In genomic region chr22:20523118-20523983, GRCh38 we compare ENCODE assay signal across 9 cellular contexts. TPM values are rescaled to one million over a fixed set of nuclear protein-coding genes. Genes with fewer than 3 reads are reported as not detected.
A peak's percentile ranks its signal among the peaks of the same experiment; 100 is the strongest.
DNase-seq lines count a peak whose midpoint lies in the region; ATAC-seq and TF ChIP-seq lines count a peak whose summit lies in the region.
"Had no signal": no experiment of that assay in that cellular context is flagged by ENCODE, and none has a peak within 500 bp of the region (broad histone marks: within the 10 kb centered on the region; RNA-seq: fewer than 3 reads in every experiment).

No MANE protein-coding gene starts in this region.

- H3K36me3 Mint-ChIP-seq in endodermal cell (ENCODE audit: low read depth) = peaks cover 26% of the 10 kb centered on the region

- peak; percentile 85 for DNase-seq in GM23248
- DNase-seq in RWPE2 (ENCODE audit: low spot score) = no peak
- no peak for DNase-seq in endodermal cell
- no peak for DNase-seq in trophoblast cell
- DNase-seq in hypothalamus (lab: John Stamatoyannopoulos, UW) = no peak
- DNase-seq in DMS79 (lab: John Stamatoyannopoulos, UW) = no peak
- DNase-seq: SJCRH30 had no signal

- peaks cover 4% of the 10 kb centered on the region for H3K79me1 ChIP-seq in trophoblast cell (ENCODE audit: low read length)

- H3K27ac Mint-ChIP-seq in endodermal cell = no peak overlapping the region

- H3K27me3 ChIP-seq in GM23248 (replicated peaks; ENCODE audit: insufficient read depth) (no peaks in the 10 kb centered on the region), RWPE2 (ENCODE audit: insufficient read depth, poor library complexity, severe bottlenecking) (no peaks in the 10 kb centered on the region), endodermal cell (ENCODE audit: control insufficient read depth, insufficient read depth, low read length, poor library complexity, severe bottlenecking) (no peaks in the 10 kb centered on the region), trophoblast cell (ENCODE audit: insufficient read depth, low read length) (no peaks in the 10 kb centered on the region)
- H3K27me3 ChIP-seq: SJCRH30 had no signal

- no peak overlapping the region for H2AK5ac ChIP-seq in trophoblast cell (ENCODE audit: low read length)

- H2BK120ac ChIP-seq in trophoblast cell (ENCODE audit: insufficient read depth, low read length, poor library complexity) = no peak overlapping the region

- H3K4me3 ChIP-seq in GM23248 = 0 out of 2 replicates have a peak overlapping the region, but pooled peaks have one; percentile 9
- no peak overlapping the region for H3K4me3 ChIP-seq in RWPE2 (ENCODE audit: severe bottlenecking)
- H3K4me3 ChIP-seq in endodermal cell (ENCODE audit: low read length) = no peak overlapping the region
- no peak overlapping the region for H3K4me3 ChIP-seq in trophoblast cell (ENCODE audit: low read depth, low read length)
- H3K4me3 ChIP-seq: SJCRH30 had no signal

- H2AFZ ChIP-seq in GM23248 = no peak overlapping the region
- H2AFZ ChIP-seq in trophoblast cell (ENCODE audit: insufficient read depth, low read length, poor library complexity) = no peak overlapping the region

- H3K18ac ChIP-seq in trophoblast cell (ENCODE audit: low read length) = no peak overlapping the region

- no peak overlapping the region for H3K14ac ChIP-seq in trophoblast cell (ENCODE audit: low read length)

- H3K9ac ChIP-seq in GM23248 = peak overlapping the region; percentile 68
- H3K9ac ChIP-seq in endodermal cell (ENCODE audit: extremely low read depth, low read length, poor library complexity, severe bottlenecking) = no peak overlapping the region
- H3K9ac ChIP-seq in trophoblast cell (ENCODE audit: low read length) = no peak overlapping the region

- H3K27ac ChIP-seq in GM23248 = peak overlapping the region; percentile 88
- H3K27ac ChIP-seq in RWPE2 (ENCODE audit: poor library complexity, severe bottlenecking) = peak overlapping the region; percentile 99
- peak overlapping the region; percentile 21 for H3K27ac ChIP-seq in endodermal cell (ENCODE audit: low read depth, low read length)
- no peak overlapping the region for H3K27ac ChIP-seq in trophoblast cell (ENCODE audit: low read depth, low read length)
- H3K27ac ChIP-seq: SJCRH30 had no signal

- 28 to 33% methylated on average over 7 of the region's 7 CpGs for WGBS in GM23248 (ENCODE audit: low coverage in 1 of 2, low lambda C conversion rate in 2 of 2, missing lambda C conversion rate in 2 of 2), 2 experiments
- 88 to 95% methylated on average over 5 to 6 of the region's 7 CpGs for WGBS in endodermal cell (ENCODE audit: insufficient coverage in 1 of 2, insufficient read length in 1 of 2), 2 experiments
- no CpG with 5 or more reads among the region's 7 CpGs for WGBS in trophoblast cell (ENCODE audit: extremely low coverage, insufficient coverage, insufficient read length)

- H3K4ac ChIP-seq in trophoblast cell (ENCODE audit: low read depth, low read length) = peak overlapping the region; percentile 66

- no peaks in the 10 kb centered on the region for H3K27me3 Mint-ChIP-seq in endodermal cell (ENCODE audit: insufficient read depth)

- H3K9me3 ChIP-seq in GM23248 (ENCODE audit: low read depth) (no peaks in the 10 kb centered on the region), RWPE2 (ENCODE audit: severe bottlenecking) (no peaks in the 10 kb centered on the region), endodermal cell (ENCODE audit: control insufficient read depth, low read length) (peaks cover 7% of the 10 kb centered on the region), trophoblast cell (ENCODE audit: insufficient read depth, low read depth, low read length) (no peaks in the 10 kb centered on the region)
- H3K9me3 ChIP-seq: SJCRH30 had no signal

- H4K20me1 ChIP-seq in GM23248 (ENCODE audit: insufficient read depth) = no peaks in the 10 kb centered on the region

- peaks cover 9% of the 10 kb centered on the region for H3K9me3 Mint-ChIP-seq in endodermal cell

- no peak overlapping the region for H3K4me3 Mint-ChIP-seq in endodermal cell

- no peaks in the 10 kb centered on the region for H3K9me2 ChIP-seq in GM23248 (ENCODE audit: insufficient read depth)

- TF ChIP-seq CTCF in RWPE2 (IDR thresholded peaks at IDR 0.05; ENCODE audit: poor library complexity, severe bottlenecking) (no peak), endodermal cell (conservative IDR thresholded peaks at IDR 0.05) (no peak)

- H3K4me1 Mint-ChIP-seq in endodermal cell = peaks cover 7% of the 10 kb centered on the region

- peak overlapping the region; percentile 58 for H3K4me2 ChIP-seq in GM23248 (ENCODE audit: unreplicated experiment)
- H3K4me2 ChIP-seq in trophoblast cell (ENCODE audit: low read length) = no peak overlapping the region

- H3K4me1 ChIP-seq in GM23248 (ENCODE audit: insufficient read depth) (peaks cover 64% of the 10 kb centered on the region), RWPE2 (ENCODE audit: insufficient read depth, poor library complexity, severe bottlenecking) (peaks cover 59% of the 10 kb centered on the region), endodermal cell (ENCODE audit: control insufficient read depth, insufficient read depth, low read length) (no peaks in the 10 kb centered on the region), trophoblast cell (ENCODE audit: control insufficient read depth in 1 of 2, insufficient read depth in 2 of 2, low read length in 2 of 2) (peaks cover 5% of the 10 kb centered on the region in 2 experiments)
- H3K4me1 ChIP-seq: SJCRH30 had no signal

- no peak overlapping the region for H3K23ac ChIP-seq in trophoblast cell (ENCODE audit: low read length)

- ATAC-seq in RWPE2 (ENCODE audit: low read depth) = no peak
- ATAC-seq in HG02610 (IDR thresholded peaks at IDR 0.05; ENCODE audit: unreplicated experiment) = no peak
- no peak for ATAC-seq in HG03280 (IDR thresholded peaks at IDR 0.05; ENCODE audit: unreplicated experiment)

- in situ Hi-C loops in GM23248 (cut with MboI) = no loop called here

- H2BK12ac ChIP-seq in trophoblast cell (ENCODE audit: low read length) = no peak overlapping the region

- H4K8ac ChIP-seq in trophoblast cell (ENCODE audit: low read depth, low read length) = no peak overlapping the region

- peaks cover 55% of the 10 kb centered on the region for H3F3A ChIP-seq in GM23248 (ENCODE audit: insufficient read depth)

- no peak overlapping the region for H4K12ac ChIP-seq in trophoblast cell (ENCODE audit: low read depth, low read length)

- no peak overlapping the region for H2BK5ac ChIP-seq in trophoblast cell (ENCODE audit: low read depth, low read length, poor library complexity)

- H3K36me3 ChIP-seq in GM23248 (ENCODE audit: low read depth) = peaks cover 15% of the 10 kb centered on the region; the same call in 1 of the 2 replicates
- peaks cover 68% of the 10 kb centered on the region for H3K36me3 ChIP-seq in RWPE2 (ENCODE audit: low read depth)
- H3K36me3 ChIP-seq in endodermal cell (ENCODE audit: control insufficient read depth, insufficient read depth, low read length) = peaks cover 57% of the 10 kb centered on the region
- peaks cover 31% of the 10 kb centered on the region in 2 experiments for H3K36me3 ChIP-seq in trophoblast cell (ENCODE audit: control insufficient read depth in 1 of 2, insufficient read depth in 2 of 2, low read length in 2 of 2)

- no peak overlapping the region for H4K91ac ChIP-seq in trophoblast cell (ENCODE audit: low read depth, low read length)

- H3K79me2 ChIP-seq in GM23248 (ENCODE audit: insufficient read depth) = peaks cover 94% of the 10 kb centered on the region
- peaks cover 14% of the 10 kb centered on the region for H3K79me2 ChIP-seq in trophoblast cell (ENCODE audit: control insufficient read depth, insufficient read depth, low read length, poor library complexity)

RNA-seq across cellular contexts. Expression of gene MED15, which starts 15.9 kb away (rescaled TPM):
- 40.0 and 40.2 TPM in 2 replicates for total RNA-seq in GM23248 (2014; rRNA removed; shearing (Covaris generic))
- 69.4 and 69.7 TPM in 2 replicates for polyA plus RNA-seq in GM23248 (2016; fragmentation: Nextera tagmentation; extraction: Ambion mirVana)
- 10 to 100 TPM; 61.4 to 62.7 TPM for total RNA-seq in endodermal cell
- 49.1 TPM for polyA plus RNA-seq in endodermal cell (2013, experiment 1 of 2)
- 45.9 TPM for polyA plus RNA-seq in endodermal cell (2013, experiment 2 of 2)
- polyA plus RNA-seq in trophoblast cell (2013) = 85.5 and 85.6 TPM in 2 replicates

RNA-seq across cellular contexts. Expression of gene KLHL22, which starts 27.8 kb away (rescaled TPM):
- total RNA-seq in GM23248 (2014; rRNA removed; shearing (Covaris generic)) = 37.7 and 41.3 TPM in 2 replicates
- 19.0 and 20.0 TPM in 2 replicates for polyA plus RNA-seq in GM23248 (2016; fragmentation: Nextera tagmentation; extraction: Ambion mirVana)
- 10 to 100 TPM; 26.5 to 32.8 TPM for total RNA-seq in endodermal cell
- polyA plus RNA-seq in endodermal cell (2013, experiment 1 of 2) = 23.7 TPM
- polyA plus RNA-seq in endodermal cell (2013, experiment 2 of 2) = 23.3 TPM
- polyA plus RNA-seq in trophoblast cell (2013) = 9.3 and 10.9 TPM in 2 replicates
